In genomic region chr17:56960596-56961538, GRCh38 we compare ENCODE assay signal across 7 cellular contexts. TPM values are rescaled to one million over a fixed set of nuclear protein-coding genes. Genes with fewer than 3 reads are reported as not detected.
DNase-seq lines count a peak whose midpoint lies in the region; ATAC-seq and TF ChIP-seq lines count a peak whose summit lies in the region.

Gene COIL (minus strand): TSS chr17:56961050. CDS start chr17:56961019, 31 bp downstream.

- H3K9me3 ChIP-seq in ascending aorta = no peaks in the 10 kb centered on the region

- peaks cover 7 to 14% of the 10 kb centered on the region in 2 donors for H3K4me1 ChIP-seq in ascending aorta

- H3K27ac ChIP-seq in ascending aorta = peak within 1 kb of the TSS; percentile 84 to 89

- intact Hi-C loops in T-helper 2 cell treated with Interferon-gamma antibody and Interleukin-4, amounts not matched to agents 100 ng/mL and 5 ng/mL, for 36 hours (cut with micrococcal nuclease) = loop anchor here (1.0 to 2.0 kb wide), 2 partner anchors 18 to 128 kb away; partner anchors contain the start of genes C17orf67 and SCPEP1
- intact Hi-C loops in ascending aorta (cut with DNase I) = loop anchor here (2.0 to 5.0 kb wide), 2 partner anchors 18 to 1046 kb away; partner anchors contain the start of genes SCPEP1 and SRSF1

- H3K4me3 ChIP-seq in ascending aorta (peak within 1 kb of the TSS; percentile 84 to 89), retinal pigment epithelial cell (ENCODE audit: low read length) (peak within 1 kb of the TSS; percentile 88)

- TF ChIP-seq CTCF in ascending aorta (IDR thresholded peaks at IDR 0.05) (peak; percentile 94 to 100 (median 98)), retinal pigment epithelial cell (conservative IDR thresholded peaks at IDR 0.05; ENCODE audit: low read depth, low read length) (peak; percentile 98)

- H3K27me3 ChIP-seq in ascending aorta = no peaks in the 10 kb centered on the region

- DNase-seq in NCI-H187 treated with DMSO at 0.1 percent for 48 hours (lab: John Stamatoyannopoulos, UW) (peak; percentile 47), ascending aorta (ENCODE audit: low spot score in 2 of 2) (peak; percentile 39 to 95), hepatic stellate cell (ENCODE audit: low spot score) (peak; percentile 84), retinal pigment epithelial cell (ENCODE audit: low read depth) (peak; percentile 68)

- H3K36me3 ChIP-seq in ascending aorta = no peaks in the 10 kb centered on the region

- peak; percentile 94 for ATAC-seq in GM18502 (IDR thresholded peaks at IDR 0.05; ENCODE audit: poor library complexity, unreplicated experiment)
- ATAC-seq in HG02970 (IDR thresholded peaks at IDR 0.05; ENCODE audit: low FRiP score, unreplicated experiment) = peak; percentile 87

RNA-seq across cellular contexts. Expression of gene COIL, which starts in this region (rescaled TPM):
- 18.6 and 19.2 TPM in 2 replicates for total RNA-seq in T-helper 2 cell treated with Interferon-gamma antibody and Interleukin-4, amounts not matched to agents 100 ng/mL and 5 ng/mL, for 36 hours
- total RNA-seq in ascending aorta = 4.8 TPM

Comparison
In these comparisons a context has a peak if more than half of its experiments do, and no peak if none do; other contexts are left out.
1. Peak in every context shown above with its lines: DNase-seq, ATAC-seq, H3K4me3 ChIP-seq and H3K27ac ChIP-seq.